In the genomic region with DNA sequence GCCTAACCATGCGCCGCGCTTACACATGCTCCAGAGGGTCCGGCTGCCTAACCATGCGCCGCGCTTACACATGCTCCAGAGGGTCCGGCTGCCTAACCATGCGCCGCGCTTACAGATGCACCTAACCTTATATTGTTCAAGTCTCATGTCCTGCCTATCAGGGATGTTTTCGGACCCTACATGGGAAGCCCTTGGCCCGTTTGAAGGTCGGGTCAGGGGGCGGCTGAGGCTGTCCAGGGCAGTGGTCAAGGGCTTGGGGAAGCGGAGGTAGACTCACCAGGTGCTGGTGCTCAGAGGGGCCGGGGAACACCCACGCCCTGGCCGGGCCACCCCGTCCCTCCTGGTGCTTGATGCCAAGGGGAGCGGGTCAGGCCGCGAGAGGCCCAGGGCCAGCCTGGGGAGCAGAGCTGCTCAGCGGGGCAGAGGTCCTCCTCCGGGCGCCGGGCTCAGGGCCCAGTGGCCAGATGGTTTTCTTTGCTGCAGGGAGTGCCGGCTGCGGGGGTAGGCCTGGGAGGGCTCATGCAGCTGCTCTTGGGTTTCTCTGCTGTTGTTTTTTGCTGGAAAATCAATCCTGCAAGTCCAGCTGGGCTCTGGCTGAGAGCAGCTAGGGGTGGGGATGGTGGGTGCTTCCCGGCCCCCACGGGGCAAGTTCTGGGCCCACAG, we compare ENCODE assay signal across 8 cellular contexts. TPM values are rescaled to one million over a fixed set of nuclear protein-coding genes. Genes with fewer than 3 reads are reported as not detected.
DNase-seq lines count a peak whose midpoint lies in the region; ATAC-seq and TF ChIP-seq lines count a peak whose summit lies in the region.

No MANE protein-coding gene starts in this region.

- H3K27me3 Mint-ChIP-seq in activated B cell treated with CpG ODN at 0.5 μM for 24 hours: no peaks in the 10 kb centered on the region

- H3K4me3 ChIP-seq in left ventricle myocardium inferior: peak overlapping the region; percentile 33

- intact Hi-C loops in activated B cell treated with CpG ODN at 0.5 μM for 24 hours (cut with micrococcal nuclease): no loop called here
- intact Hi-C loops in left ventricle myocardium inferior (cut with micrococcal nuclease): no loop called here
- intact Hi-C loops in sciatic nerve (cut with DNase I): no loop called here

- H3K27ac Mint-ChIP-seq in activated B cell treated with CpG ODN at 0.5 μM for 24 hours: no peak overlapping the region

- TF ChIP-seq CTCF in activated B cell treated with CpG ODN at 0.5 μM for 24 hours (IDR thresholded peaks at IDR 0.05) (no peak), left ventricle myocardium inferior (IDR thresholded peaks at IDR 0.05; ENCODE audit: borderline replicate concordance) (no peak)

- H3K36me3 Mint-ChIP-seq in activated B cell treated with CpG ODN at 0.5 μM for 24 hours (ENCODE audit: low read depth): peaks cover 19% of the 10 kb centered on the region

- H3K4me3 Mint-ChIP-seq in activated B cell treated with CpG ODN at 0.5 μM for 24 hours: no peak overlapping the region

- H3K27ac ChIP-seq in left ventricle myocardium inferior (replicated peaks): peak overlapping the region; percentile 85

- H3K9me3 ChIP-seq in left ventricle myocardium inferior (replicated peaks): no peaks in the 10 kb centered on the region

- H3K4me1 ChIP-seq in left ventricle myocardium inferior: peaks cover 52% of the 10 kb centered on the region

- peak; percentile 53 for DNase-seq in EH (ENCODE audit: low read depth)
- peak; percentile 9 for DNase-seq in activated B cell treated with CpG ODN at 0.5 μM for 24 hours
- peak; percentile 76 for DNase-seq in left ventricle myocardium inferior
- peak; percentile 77 for DNase-seq in sciatic nerve (ENCODE audit: low spot score)
- no peak for DNase-seq in kidney tubule cell (ENCODE audit: low spot score)

- H3K27me3 ChIP-seq in left ventricle myocardium inferior (ENCODE audit: low read depth): no peaks in the 10 kb centered on the region

- CTCF ChIA-PET in activated B cell treated with CpG ODN at 0.5 μM for 24 hours (lab: Charles Lee): no interaction called here

- H3K36me3 ChIP-seq in left ventricle myocardium inferior: peaks cover 24% of the 10 kb centered on the region

- ATAC-seq in activated B cell treated with CpG ODN at 0.5 μM for 24 hours (ENCODE audit: low read depth) (no peak), sciatic nerve (peak; percentile 72), GM21360 (IDR thresholded peaks at IDR 0.05; ENCODE audit: unreplicated experiment) (no peak), HG03039 (IDR thresholded peaks at IDR 0.05; ENCODE audit: unreplicated experiment) (no peak), HG03139 (IDR thresholded peaks at IDR 0.05; ENCODE audit: unreplicated experiment) (no peak)

- no peaks in the 10 kb centered on the region for H3K9me3 Mint-ChIP-seq in activated B cell treated with CpG ODN at 0.5 μM for 24 hours

- peaks cover 23% of the 10 kb centered on the region for H3K4me1 Mint-ChIP-seq in activated B cell treated with CpG ODN at 0.5 μM for 24 hours

- POLR2A ChIA-PET in activated B cell treated with CpG ODN at 0.5 μM for 24 hours (lab: Charles Lee): no interaction called here

RNA-seq across cellular contexts. Expression of a gene that starts 35.4 kb away (rescaled TPM):
- total RNA-seq in activated B cell treated with CpG ODN at 0.5 μM for 24 hours (2.2 and 3.4 TPM in 2 replicates), left ventricle myocardium inferior (13.9 TPM), sciatic nerve (35.6 TPM)

RNA-seq across cellular contexts. Expression of a gene that starts 41.2 kb away (rescaled TPM):
- total RNA-seq in activated B cell treated with CpG ODN at 0.5 μM for 24 hours (162 and 175 TPM in 2 replicates), left ventricle myocardium inferior (112 TPM), sciatic nerve (143 TPM)
